Comparison of ENCODE assay signal across 2 cellular contexts in the genomic region with DNA sequence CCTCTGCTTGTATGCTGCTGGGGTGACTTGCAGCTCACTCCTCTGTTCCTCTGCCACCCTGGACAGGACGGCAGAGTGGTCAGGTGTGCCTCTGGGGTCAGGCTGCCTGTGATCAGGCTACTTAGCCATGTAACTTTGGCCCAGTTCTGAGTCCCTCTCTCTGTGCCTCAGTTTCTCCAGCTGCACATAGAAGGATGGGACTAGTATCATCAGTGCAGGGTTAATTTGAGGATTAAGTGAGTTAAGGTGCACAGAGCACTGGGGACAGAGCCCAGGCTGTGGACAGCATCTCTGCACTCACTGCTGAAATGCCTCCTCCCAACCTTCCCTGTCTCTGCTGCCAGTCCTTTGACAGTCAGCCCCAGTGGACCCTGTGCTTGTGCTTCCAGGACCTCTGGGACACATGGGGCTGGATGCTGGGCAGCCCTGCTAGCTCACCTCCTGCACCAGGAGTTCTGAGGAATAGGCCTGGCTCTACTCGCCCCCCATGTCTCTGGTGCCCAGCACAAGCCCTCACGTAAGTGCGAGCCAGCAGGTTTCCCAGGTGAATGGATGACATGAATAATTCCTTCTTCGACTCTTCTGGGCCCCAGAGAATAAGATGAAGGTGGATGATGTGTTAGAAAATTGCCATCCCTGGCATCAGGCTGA.
TF ChIP-seq lines count a peak whose summit lies in the region.

No MANE protein-coding gene starts in this region.

TF ChIP-seq in H1, 55 proteins besides CTCF, POLR2A, EP300 and RAD21:
- no peak for TF ChIP-seq TCF12 (IDR thresholded peaks at IDR 0.05; ENCODE audit: low read depth, low read length)
- TF ChIP-seq JUND (IDR thresholded peaks at IDR 0.05; ENCODE audit: low read length): no peak
- TF ChIP-seq TAF7 (optimal IDR thresholded peaks at IDR 0.05; ENCODE audit: borderline replicate concordance, low read depth, low read length): no peak
- no peak for TF ChIP-seq ATF2 (IDR thresholded peaks at IDR 0.05; ENCODE audit: low read length)
- TF ChIP-seq, protein P1, sequence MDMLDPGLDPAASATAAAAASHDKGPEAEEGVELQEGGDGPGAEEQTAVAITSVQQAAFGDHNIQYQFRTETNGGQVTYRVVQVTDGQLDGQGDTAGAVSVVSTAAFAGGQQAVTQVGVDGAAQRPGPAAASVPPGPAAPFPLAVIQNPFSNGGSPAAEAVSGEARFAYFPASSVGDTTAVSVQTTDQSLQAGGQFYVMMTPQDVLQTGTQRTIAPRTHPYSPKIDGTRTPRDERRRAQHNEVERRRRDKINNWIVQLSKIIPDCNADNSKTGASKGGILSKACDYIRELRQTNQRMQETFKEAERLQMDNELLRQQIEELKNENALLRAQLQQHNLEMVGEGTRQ (IDR thresholded peaks at IDR 0.05; ENCODE audit: low read length): no peak
- no peak for TF ChIP-seq SIX5 (IDR thresholded peaks at IDR 0.05; ENCODE audit: low read depth, low read length)
- TF ChIP-seq CHD2 (IDR thresholded peaks at IDR 0.05; ENCODE audit: low read length): no peak
- no peak for TF ChIP-seq SUZ12 (IDR thresholded peaks at IDR 0.05; ENCODE audit: low read length)
- no peak for TF ChIP-seq KDM4A (IDR thresholded peaks at IDR 0.05; ENCODE audit: low read depth, low read length, severe bottlenecking)
- TF ChIP-seq NANOG (IDR thresholded peaks at IDR 0.05; ENCODE audit: insufficient read depth, low read depth, low read length, poor library complexity, severe bottlenecking): no peak
- no peak for TF ChIP-seq ATF3 (IDR thresholded peaks at IDR 0.05; ENCODE audit: insufficient read depth, low read depth, low read length)
- no peak for TF ChIP-seq CHD1 (IDR thresholded peaks at IDR 0.05; ENCODE audit: low read depth, low read length)

TF ChIP-seq in neural cell, 6 proteins besides CTCF, POLR2A, EP300 and RAD21:
- TF ChIP-seq, protein P2, sequence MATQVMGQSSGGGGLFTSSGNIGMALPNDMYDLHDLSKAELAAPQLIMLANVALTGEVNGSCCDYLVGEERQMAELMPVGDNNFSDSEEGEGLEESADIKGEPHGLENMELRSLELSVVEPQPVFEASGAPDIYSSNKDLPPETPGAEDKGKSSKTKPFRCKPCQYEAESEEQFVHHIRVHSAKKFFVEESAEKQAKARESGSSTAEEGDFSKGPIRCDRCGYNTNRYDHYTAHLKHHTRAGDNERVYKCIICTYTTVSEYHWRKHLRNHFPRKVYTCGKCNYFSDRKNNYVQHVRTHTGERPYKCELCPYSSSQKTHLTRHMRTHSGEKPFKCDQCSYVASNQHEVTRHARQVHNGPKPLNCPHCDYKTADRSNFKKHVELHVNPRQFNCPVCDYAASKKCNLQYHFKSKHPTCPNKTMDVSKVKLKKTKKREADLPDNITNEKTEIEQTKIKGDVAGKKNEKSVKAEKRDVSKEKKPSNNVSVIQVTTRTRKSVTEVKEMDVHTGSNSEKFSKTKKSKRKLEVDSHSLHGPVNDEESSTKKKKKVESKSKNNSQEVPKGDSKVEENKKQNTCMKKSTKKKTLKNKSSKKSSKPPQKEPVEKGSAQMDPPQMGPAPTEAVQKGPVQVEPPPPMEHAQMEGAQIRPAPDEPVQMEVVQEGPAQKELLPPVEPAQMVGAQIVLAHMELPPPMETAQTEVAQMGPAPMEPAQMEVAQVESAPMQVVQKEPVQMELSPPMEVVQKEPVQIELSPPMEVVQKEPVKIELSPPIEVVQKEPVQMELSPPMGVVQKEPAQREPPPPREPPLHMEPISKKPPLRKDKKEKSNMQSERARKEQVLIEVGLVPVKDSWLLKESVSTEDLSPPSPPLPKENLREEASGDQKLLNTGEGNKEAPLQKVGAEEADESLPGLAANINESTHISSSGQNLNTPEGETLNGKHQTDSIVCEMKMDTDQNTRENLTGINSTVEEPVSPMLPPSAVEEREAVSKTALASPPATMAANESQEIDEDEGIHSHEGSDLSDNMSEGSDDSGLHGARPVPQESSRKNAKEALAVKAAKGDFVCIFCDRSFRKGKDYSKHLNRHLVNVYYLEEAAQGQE (IDR thresholded peaks at IDR 0.05; ENCODE audit: borderline replicate concordance): no peak
- TF ChIP-seq TAF1 (IDR thresholded peaks at IDR 0.05; ENCODE audit: low read depth): no peak
TF ChIP-seq in neural cell: peak in this region for 0.
